In the genomic region with DNA sequence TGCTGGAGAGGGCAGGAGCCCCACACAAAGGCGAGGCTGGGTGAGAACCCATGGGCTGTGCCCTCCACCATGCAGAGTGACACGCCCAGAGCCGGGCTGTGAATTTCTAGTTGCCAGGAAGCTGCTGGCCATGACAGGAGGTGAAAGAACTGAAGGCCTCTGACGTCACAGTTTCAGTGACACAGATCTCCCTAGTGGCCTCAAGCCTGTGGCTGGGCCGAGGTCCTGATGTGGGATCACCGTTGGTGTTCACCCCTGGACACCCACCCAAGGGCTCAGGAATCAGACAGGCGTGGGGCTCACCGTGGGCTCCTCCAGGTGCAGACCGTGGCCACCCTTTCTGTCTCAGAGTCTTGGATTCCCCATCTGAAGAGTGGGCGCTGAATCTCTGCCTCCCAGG, we compare ENCODE assay signal across 34 cellular contexts. TPM values are rescaled to one million over a fixed set of nuclear protein-coding genes. Genes with fewer than 3 reads are reported as not detected.
"Had no signal": no experiment of that assay in that cellular context is flagged by ENCODE, and none has a peak within 500 bp of the region (broad histone marks: within the 10 kb centered on the region; RNA-seq: fewer than 3 reads in every experiment).

No MANE protein-coding gene starts in this region.

- H3K27me3 ChIP-seq: adrenal gland, body of pancreas had no signal

- H3K36me3 ChIP-seq: adrenal gland, esophagus squamous epithelium, WERI-Rb-1 had no signal

- H3K4me3 ChIP-seq: adrenal gland, body of pancreas, esophagus squamous epithelium had no signal

- H3K4me1 ChIP-seq: adrenal gland, body of pancreas, esophagus squamous epithelium had no signal

- H3K9me3 ChIP-seq: adrenal gland, body of pancreas, esophagus squamous epithelium had no signal

- H3K4me3 Mint-ChIP-seq: activated B cell treated with CpG ODN at 0.5 μM for 24 hours; activated CD4-positive, alpha-beta memory T cell treated with anti-CD3 and anti-CD28 coated beads for 36 hours; activated CD8-positive, alpha-beta memory T cell treated with anti-CD3 and anti-CD28 coated beads, Interleukin-2, amount 10 ng/mL, durations not matched to agents 7 days and 5 days; activated CD8-positive, alpha-beta T cell treated with anti-CD3 and anti-CD28 coated beads, Interleukin-2, amount 10 ng/mL, durations not matched to agents 7 days and 5 days; activated naive CD4-positive, alpha-beta T cell treated with anti-CD3 and anti-CD28 coated beads for 36 hours; activated naive CD4-positive, alpha-beta T cell treated with anti-CD3 and anti-CD28 coated beads, Interleukin-2, amount 50 U/mL, for 24 hours; activated naive CD8-positive, alpha-beta T cell treated with anti-CD3 and anti-CD28 coated beads for 36 hours; activated naive CD8-positive, alpha-beta T cell treated with anti-CD3 and anti-CD28 coated beads, Interleukin-2, amount 50 U/mL, for 24 hours; activated T-helper 1 cell treated with anti-CD3 and anti-CD28 coated beads, Interleukin-12 subunit alpha, Interleukin-12 subunit beta, Interleukin-2, Interleukin-4 antibody, amounts not matched to agents 30 ng/mL and 10 ng/mL and 1 ng/mL, durations not matched to agents 14 hours and 24 hours and 36 hours; effector memory CD8-positive, alpha-beta T cell; T-helper 17 cell; T-helper 2 cell treated with Interferon-gamma antibody and Interleukin-4, amounts not matched to agents 5 μg/mL and 100 μg/mL, for 36 hours had no signal

- H3K27me3 Mint-ChIP-seq: activated B cell treated with CpG ODN at 0.5 μM for 24 hours; activated CD8-positive, alpha-beta memory T cell treated with anti-CD3 and anti-CD28 coated beads, Interleukin-2, amount 10 ng/mL, durations not matched to agents 7 days and 5 days; effector memory CD8-positive, alpha-beta T cell had no signal

- H3K27ac ChIP-seq: adrenal gland, body of pancreas, esophagus squamous epithelium, WERI-Rb-1 had no signal

- H3K36me3 Mint-ChIP-seq: activated CD4-positive, alpha-beta memory T cell treated with anti-CD3 and anti-CD28 coated beads for 36 hours; activated CD8-positive, alpha-beta memory T cell treated with anti-CD3 and anti-CD28 coated beads, Interleukin-2, amount 10 ng/mL, durations not matched to agents 7 days and 5 days; activated naive CD4-positive, alpha-beta T cell treated with anti-CD3 and anti-CD28 coated beads, Interleukin-2, amount 50 U/mL, for 24 hours; activated naive CD8-positive, alpha-beta T cell treated with anti-CD3 and anti-CD28 coated beads for 36 hours had no signal

- H3K4me1 Mint-ChIP-seq: activated B cell treated with CpG ODN at 0.5 μM for 24 hours; activated CD8-positive, alpha-beta memory T cell treated with anti-CD3 and anti-CD28 coated beads, Interleukin-2, amount 10 ng/mL, durations not matched to agents 7 days and 5 days; activated naive CD4-positive, alpha-beta T cell treated with anti-CD3 and anti-CD28 coated beads, Interleukin-2, amount 50 U/mL, for 24 hours; activated naive CD8-positive, alpha-beta T cell treated with anti-CD3 and anti-CD28 coated beads for 36 hours; activated naive CD8-positive, alpha-beta T cell treated with anti-CD3 and anti-CD28 coated beads, Interleukin-2, amount 50 U/mL, for 24 hours; T-helper 17 cell had no signal

- H3K27ac Mint-ChIP-seq: activated B cell treated with CpG ODN at 0.5 μM for 24 hours; activated CD4-positive, alpha-beta memory T cell treated with anti-CD3 and anti-CD28 coated beads for 36 hours; activated CD8-positive, alpha-beta memory T cell treated with anti-CD3 and anti-CD28 coated beads, Interleukin-2, amount 10 ng/mL, durations not matched to agents 7 days and 5 days; activated CD8-positive, alpha-beta T cell treated with anti-CD3 and anti-CD28 coated beads, Interleukin-2, amount 10 ng/mL, durations not matched to agents 7 days and 5 days; activated naive CD4-positive, alpha-beta T cell treated with anti-CD3 and anti-CD28 coated beads for 36 hours; activated naive CD4-positive, alpha-beta T cell treated with anti-CD3 and anti-CD28 coated beads, Interleukin-2, amount 50 U/mL, for 24 hours; activated naive CD8-positive, alpha-beta T cell treated with anti-CD3 and anti-CD28 coated beads for 36 hours; activated naive CD8-positive, alpha-beta T cell treated with anti-CD3 and anti-CD28 coated beads, Interleukin-2, amount 50 U/mL, for 24 hours; activated T-helper 1 cell treated with anti-CD3 and anti-CD28 coated beads, Interleukin-12 subunit alpha, Interleukin-12 subunit beta, Interleukin-2, Interleukin-4 antibody, amounts not matched to agents 30 ng/mL and 10 ng/mL and 1 ng/mL, durations not matched to agents 14 hours and 24 hours and 36 hours; activated T-helper 2 cell treated with anti-CD3 and anti-CD28 coated beads, Interferon-gamma antibody, Interleukin-2, Interleukin-4, amounts not matched to agents 10 μg/mL and 5 μg/mL and 100 μg/mL, durations not matched to agents 14 hours and 24 hours and 36 hours; effector memory CD8-positive, alpha-beta T cell; T-helper 17 cell; T-helper 2 cell treated with Interferon-gamma antibody and Interleukin-4, amounts not matched to agents 5 μg/mL and 100 μg/mL, for 36 hours had no signal

- H3K9me3 Mint-ChIP-seq: activated CD4-positive, alpha-beta memory T cell treated with anti-CD3 and anti-CD28 coated beads for 36 hours; activated naive CD4-positive, alpha-beta T cell treated with anti-CD3 and anti-CD28 coated beads for 36 hours; activated naive CD4-positive, alpha-beta T cell treated with anti-CD3 and anti-CD28 coated beads, Interleukin-2, amount 50 U/mL, for 24 hours; activated naive CD8-positive, alpha-beta T cell treated with anti-CD3 and anti-CD28 coated beads for 36 hours; activated naive CD8-positive, alpha-beta T cell treated with anti-CD3 and anti-CD28 coated beads, Interleukin-2, amount 50 U/mL, for 24 hours; activated T-helper 1 cell treated with anti-CD3 and anti-CD28 coated beads, Interleukin-12 subunit alpha, Interleukin-12 subunit beta, Interleukin-2, Interleukin-4 antibody, amounts not matched to agents 30 ng/mL and 10 ng/mL and 1 ng/mL, durations not matched to agents 14 hours and 24 hours and 36 hours; activated T-helper 2 cell treated with anti-CD3 and anti-CD28 coated beads, Interferon-gamma antibody, Interleukin-2, Interleukin-4, amounts not matched to agents 10 μg/mL and 5 μg/mL and 100 μg/mL, durations not matched to agents 14 hours and 24 hours and 36 hours; T-helper 2 cell treated with Interferon-gamma antibody and Interleukin-4, amounts not matched to agents 5 μg/mL and 100 μg/mL, for 36 hours had no signal

- DNase-seq: activated B cell treated with CpG ODN at 0.5 μM for 24 hours; activated CD4-positive, alpha-beta memory T cell treated with anti-CD3 and anti-CD28 coated beads for 36 hours; activated CD4-positive, alpha-beta T cell treated with anti-CD3 and anti-CD28 coated beads for 48 hours; activated CD8-positive, alpha-beta memory T cell treated with anti-CD3 and anti-CD28 coated beads, Interleukin-2, amount 10 ng/mL, durations not matched to agents 7 days and 5 days; activated CD8-positive, alpha-beta memory T cell treated with anti-CD3 and anti-CD28 coated beads, Interleukin-2, amount 50 U/mL, for 4 hours; activated CD8-positive, alpha-beta T cell treated with anti-CD3 and anti-CD28 coated beads, Interleukin-2, amount 10 ng/mL, durations not matched to agents 7 days and 5 days; activated effector memory CD4-positive, alpha-beta T cell treated with anti-CD3 and anti-CD28 coated beads, Interleukin-2, amount 50 U/mL, for 16 hours; activated naive CD4-positive, alpha-beta T cell treated with anti-CD3 and anti-CD28 coated beads for 36 hours; activated naive CD8-positive, alpha-beta T cell treated with anti-CD3 and anti-CD28 coated beads for 36 hours; activated naive CD8-positive, alpha-beta T cell treated with anti-CD3 and anti-CD28 coated beads, Interleukin-2, amount 50 U/mL, for 24 hours; activated T-cell treated with anti-CD3 and anti-CD28 coated beads, Interleukin-2, amount 50 U/mL, for 1 hour; activated T-cell treated with anti-CD3 and anti-CD28 coated beads, Interleukin-2, amount 50 U/mL, for 48 hours; adrenal gland; amygdala; aorta; body of pancreas; caudate nucleus; cortex of kidney; dermis blood vessel endothelial cell; effector CD4-positive, alpha-beta T cell; effector memory CD8-positive, alpha-beta T cell; erythroblast; esophagus squamous epithelium; head of caudate nucleus; T-helper 1 cell; T-helper 17 cell; T1000; WERI-Rb-1 had no signal

- ATAC-seq: activated CD4-positive, CD25-positive, alpha-beta regulatory T cell treated with anti-CD3 and anti-CD28 coated beads, Interleukin-2, amount 50 U/mL, for 24 hours; activated CD8-positive, alpha-beta memory T cell treated with anti-CD3 and anti-CD28 coated beads, Interleukin-2, amount 10 ng/mL, durations not matched to agents 7 days and 5 days; activated CD8-positive, alpha-beta T cell treated with anti-CD3 and anti-CD28 coated beads, Interleukin-2, amount 10 ng/mL, durations not matched to agents 7 days and 5 days; activated naive CD8-positive, alpha-beta T cell treated with anti-CD3 and anti-CD28 coated beads, Interleukin-2, amount 50 U/mL, for 24 hours; body of pancreas; effector memory CD8-positive, alpha-beta T cell; T-helper 17 cell had no signal

RNA-seq across cellular contexts. Expression of a gene that starts 39.9 kb away (rescaled TPM):
- total RNA-seq: activated B cell treated with CpG ODN at 0.5 μM for 24 hours; activated CD4-positive, alpha-beta memory T cell treated with anti-CD3 and anti-CD28 coated beads for 36 hours; activated CD8-positive, alpha-beta memory T cell treated with anti-CD3 and anti-CD28 coated beads for 36 hours; activated CD8-positive, alpha-beta memory T cell treated with anti-CD3 and anti-CD28 coated beads, Interleukin-2, amount 10 ng/mL, durations not matched to agents 7 days and 5 days; activated CD8-positive, alpha-beta T cell treated with anti-CD3 and anti-CD28 coated beads, Interleukin-2, amount 10 ng/mL, durations not matched to agents 7 days and 5 days; activated naive CD4-positive, alpha-beta T cell treated with anti-CD3 and anti-CD28 coated beads for 36 hours; activated naive CD8-positive, alpha-beta T cell treated with anti-CD3 and anti-CD28 coated beads for 36 hours; activated T-helper 1 cell treated with anti-CD3 and anti-CD28 coated beads, Interleukin-12 subunit alpha, Interleukin-12 subunit beta, Interleukin-2, Interleukin-4 antibody, amounts not matched to agents 30 ng/mL and 10 ng/mL and 1 ng/mL, durations not matched to agents 14 hours and 24 hours and 36 hours; activated T-helper 2 cell treated with anti-CD3 and anti-CD28 coated beads, Interferon-gamma antibody, Interleukin-2, Interleukin-4, amounts not matched to agents 10 μg/mL and 5 μg/mL and 100 μg/mL, durations not matched to agents 14 hours and 24 hours and 36 hours; body of pancreas had no signal
